Comparison of ENCODE assay signal across 9 cellular contexts in genomic region chr5:55897905-55898304, GRCh38. TPM values are rescaled to one million over a fixed set of nuclear protein-coding genes. Genes with fewer than 3 reads are reported as not detected.
DNase-seq lines count a peak whose midpoint lies in the region; ATAC-seq and TF ChIP-seq lines count a peak whose summit lies in the region.
"Had no signal": no experiment of that assay in that cellular context is flagged by ENCODE, and none has a peak within 500 bp of the region (broad histone marks: within the 10 kb centered on the region; RNA-seq: fewer than 3 reads in every experiment).

No MANE protein-coding gene starts in this region.

- CTCF ChIA-PET in RWPE1 (lab: Yijun Ruan, JAX): interaction anchor here (0.5 to 1.1 kb wide), 3 partner anchors 23 to 545 kb away, joined by 3 to 5 read pairs (median 4); no protein-coding TSS in a partner anchor

- ATAC-seq in GM19397 (IDR thresholded peaks at IDR 0.05; ENCODE audit: unreplicated experiment) (no peak), GM21381 (IDR thresholded peaks at IDR 0.05; ENCODE audit: unreplicated experiment) (no peak)
- ATAC-seq: left lung had no signal

- H3K27me3 ChIP-seq in skeletal muscle tissue (ENCODE audit: control insufficient read depth in 3 of 3, insufficient read depth in 3 of 3, low read length in 3 of 3): no peaks in the 10 kb centered on the region
- no peaks in the 10 kb centered on the region for H3K27me3 ChIP-seq in Peyer's patch
- H3K27me3 ChIP-seq: left lung had no signal

- no peak for TF ChIP-seq POLR2A in Peyer's patch (IDR thresholded peaks at IDR 0.05)

- H3K36me3 ChIP-seq in skeletal muscle tissue (ENCODE audit: control insufficient read depth in 3 of 3, insufficient read depth in 3 of 3, low read length in 3 of 3): no peaks in the 10 kb centered on the region
- no peaks in the 10 kb centered on the region for H3K36me3 ChIP-seq in Peyer's patch
- H3K36me3 ChIP-seq: left lung had no signal

- no peak overlapping the region for H3K9ac ChIP-seq in skeletal muscle tissue (ENCODE audit: low read depth in 1 of 3, low read length in 3 of 3)

- POLR2A ChIA-PET in RWPE1 (lab: Yijun Ruan, JAX; ENCODE audit: low non-redundant PET): no interaction called here

- peak overlapping the region; percentile 45 to 49 (median 45) for H3K4me3 ChIP-seq in skeletal muscle tissue (ENCODE audit: low read length in 3 of 3)
- no peak overlapping the region for H3K4me3 ChIP-seq in Peyer's patch
- H3K4me3 ChIP-seq: left lung had no signal

- no peaks in the 10 kb centered on the region for H3K9me3 ChIP-seq in skeletal muscle tissue (ENCODE audit: control insufficient read depth in 3 of 3, low read length in 3 of 3)
- H3K9me3 ChIP-seq in Peyer's patch: no peaks in the 10 kb centered on the region
- H3K9me3 ChIP-seq: left lung had no signal

- H3K4me1 ChIP-seq in skeletal muscle tissue (ENCODE audit: control insufficient read depth in 3 of 3, insufficient read depth in 3 of 3, low read length in 3 of 3): peaks cover 0 to 6% (median 6%) of the 10 kb centered on the region in 3 donors
- H3K4me1 ChIP-seq in Peyer's patch: no peaks in the 10 kb centered on the region

- DNase-seq in GM03348 (ENCODE audit: low spot score) (peak; percentile 95), RWPE1 (ENCODE audit: low spot score) (no peak), epidermal melanocyte (ENCODE audit: insufficient read length, low spot score) (peak; percentile 63), Peyer's patch (no peak)
- DNase-seq in effector CD4-positive, alpha-beta T cell: no peak

- TF ChIP-seq CTCF in RWPE1 (conservative IDR thresholded peaks at IDR 0.05; ENCODE audit: low read depth): no peak
- no peak for TF ChIP-seq CTCF in Peyer's patch (IDR thresholded peaks at IDR 0.05)

- H3K27ac ChIP-seq in RWPE1: peak overlapping the region; percentile 14; the same call in 1 of the 2 replicates
- no peak overlapping the region for H3K27ac ChIP-seq in skeletal muscle tissue (ENCODE audit: low read depth, low read length)
- H3K27ac ChIP-seq in Peyer's patch: no peak overlapping the region
- H3K27ac ChIP-seq: left lung had no signal

RNA-seq across cellular contexts. Expression of gene IL31RA, which starts 46.7 kb away (rescaled TPM):
- total RNA-seq in skeletal muscle tissue (1.0 TPM), Peyer's patch (not detected)

Comparison
In these comparisons a context has a peak if more than half of its experiments do, and no peak if none do; other contexts are left out.
1. DNase-seq: peak in GM03348 (single experiment) and epidermal melanocyte (single experiment); none in RWPE1 (single experiment), effector CD4-positive, alpha-beta T cell (single experiment) and Peyer's patch (0 of 3).
2. H3K4me3 ChIP-seq: peak in skeletal muscle tissue (3 of 3); none in Peyer's patch (0 of 4).